Comparison of ENCODE assay signal across 27 cellular contexts in genomic region chr9:76773051-76773450, GRCh38. TPM values are rescaled to one million over a fixed set of nuclear protein-coding genes. Genes with fewer than 3 reads are reported as not detected.
DNase-seq lines count a peak whose midpoint lies in the region; ATAC-seq, FAIRE-seq and TF ChIP-seq lines count a peak whose summit lies in the region.
"Had no signal": no experiment of that assay in that cellular context is flagged by ENCODE, and none has a peak within 500 bp of the region (broad histone marks: within the 10 kb centered on the region; RNA-seq: fewer than 3 reads in every experiment).

No MANE protein-coding gene starts in this region.

- peaks cover 4% of the 10 kb centered on the region; the same call in 1 of the 2 replicates for H3K27me3 ChIP-seq in IMR-90 (ENCODE audit: control insufficient read depth, insufficient read depth, low read length)
- H3K27me3 ChIP-seq in endothelial cell of umbilical vein (ENCODE audit: control insufficient read depth in 2 of 2, insufficient read depth in 2 of 2, low read length in 2 of 2): peaks cover 2 to 6% of the 10 kb centered on the region in 2 experiments
- H3K27me3 ChIP-seq: dorsolateral prefrontal cortex, pancreas, right lobe of liver had no signal

- H3K4ac ChIP-seq in IMR-90 (ENCODE audit: low read depth, low read length): no peak overlapping the region

- POLR2A ChIA-PET in IMR-90 (lab: Charles Lee; ENCODE audit: unreplicated experiment) (no interaction called here), endothelial cell of umbilical vein (lab: Charles Lee) (no interaction called here)
- POLR2A ChIA-PET in activated CD4-positive, alpha-beta T cell treated with anti-CD3 and anti-CD28 coated beads for 36 hours (lab: Charles Lee): no interaction called here

- no peak overlapping the region for H4K8ac ChIP-seq in IMR-90 (ENCODE audit: low read depth in 2 of 2, low read length in 2 of 2)

- peaks cover 2% of the 10 kb centered on the region for H3K27me3 Mint-ChIP-seq in activated CD4-positive, alpha-beta T cell treated with anti-CD3 and anti-CD28 coated beads for 36 hours
- peaks cover 4% of the 10 kb centered on the region for H3K27me3 Mint-ChIP-seq in activated naive CD8-positive, alpha-beta T cell treated with anti-CD3 and anti-CD28 coated beads, Interleukin-2, amount 50 U/mL, for 24 hours
- H3K27me3 Mint-ChIP-seq: activated CD4-positive, alpha-beta memory T cell treated with anti-CD3 and anti-CD28 coated beads for 36 hours had no signal

- H3K18ac ChIP-seq in IMR-90 (ENCODE audit: low read depth, low read length): no peak overlapping the region

- dilution Hi-C loops in IMR-90 (cut with HindIII; ENCODE audit: low sequenced_read_pairs, unreplicated experiment): no loop called here
- dilution Hi-C loops in endothelial cell of umbilical vein (cut with MboI; ENCODE audit: extremely low pct_ligation_motif_present, low sequenced_read_pairs): no loop called here

- no peak overlapping the region for H3K23ac ChIP-seq in IMR-90 (ENCODE audit: low read depth, low read length)

- no peak overlapping the region for H3K4me3 Mint-ChIP-seq in activated CD4-positive, alpha-beta T cell treated with anti-CD3 and anti-CD28 coated beads for 36 hours
- H3K4me3 Mint-ChIP-seq in activated naive CD8-positive, alpha-beta T cell treated with anti-CD3 and anti-CD28 coated beads, Interleukin-2, amount 50 U/mL, for 24 hours: no peak overlapping the region
- H3K4me3 Mint-ChIP-seq: activated CD4-positive, alpha-beta memory T cell treated with anti-CD3 and anti-CD28 coated beads for 36 hours; CD8-positive, alpha-beta T cell; natural killer cell treated with Interleukin-12 subunit alpha and Interleukin-12 subunit beta and Interleukin-15 and Interleukin-18, amount 100 ng/mL, for 72 hours had no signal

- peak; percentile 17; the same call in 1 of the 2 replicates for ATAC-seq in IMR-90 (ENCODE audit: low read depth)
- no peak for ATAC-seq in activated CD4-positive, alpha-beta T cell treated with anti-CD3 and anti-CD28 coated beads for 36 hours
- ATAC-seq in activated naive CD8-positive, alpha-beta T cell treated with anti-CD3 and anti-CD28 coated beads, Interleukin-2, amount 50 U/mL, for 24 hours: no peak
- ATAC-seq: CD8-positive, alpha-beta T cell; left colon; natural killer cell treated with Interleukin-12 subunit alpha and Interleukin-12 subunit beta and Interleukin-15 and Interleukin-18, amount 100 ng/mL, for 72 hours; pancreas; right lobe of liver; upper lobe of right lung had no signal

- DNase-seq in IMR-90: no peak
- peak; percentile 17 for DNase-seq in endothelial cell of umbilical vein (ENCODE audit: low read depth, low spot score)
- DNase-seq in kidney glomerular epithelial cell (lab: John Stamatoyannopoulos, UW): peak; percentile 86
- peak; percentile 36 for DNase-seq in stromal cell of bone marrow (ENCODE audit: low read depth)
- DNase-seq in activated CD4-positive, alpha-beta T cell treated with anti-CD3 and anti-CD28 coated beads for 36 hours: no peak
- no peak for DNase-seq in head of caudate nucleus
- no peak for DNase-seq in activated naive CD8-positive, alpha-beta T cell treated with anti-CD3 and anti-CD28 coated beads, Interleukin-2, amount 50 U/mL, for 24 hours
- DNase-seq: activated CD4-positive, alpha-beta memory T cell treated with anti-CD3 and anti-CD28 coated beads for 36 hours; activated CD4-positive, CD25-positive, alpha-beta regulatory T cell; activated T-cell treated with anti-CD3 and anti-CD28 coated beads for 4 hours; amniotic stem cell; CD8-positive, alpha-beta T cell; central memory CD4-positive, alpha-beta T cell; DMS53; dorsolateral prefrontal cortex; Kasumi-1; left colon; NCI-H1092; NCI-H1930; NCI-H2227 treated with DMSO at 0.1 percent for 48 hours; NCI-H748 treated with DMSO at 0.1 percent for 48 hours; pancreas; right lobe of liver; upper lobe of right lung had no signal

- TF ChIP-seq POLR2A in IMR-90 (IDR thresholded peaks at IDR 0.05; ENCODE audit: low read depth, low read length) (no peak), endothelial cell of umbilical vein (IDR thresholded peaks at IDR 0.05; ENCODE audit: low read depth, low read length) (no peak)

- no peak overlapping the region for H4K91ac ChIP-seq in IMR-90 (ENCODE audit: insufficient read depth, low read depth, low read length)

- H3K9me3 ChIP-seq in IMR-90 (ENCODE audit: control insufficient read depth, insufficient read depth, low read length): no peaks in the 10 kb centered on the region
- H3K9me3 ChIP-seq in endothelial cell of umbilical vein (replicated peaks; ENCODE audit: control insufficient read depth, insufficient read depth, low read length): no peaks in the 10 kb centered on the region
- H3K9me3 ChIP-seq: pancreas, right lobe of liver, upper lobe of right lung had no signal

- no peaks in the 10 kb centered on the region for H3K79me1 ChIP-seq in IMR-90 (ENCODE audit: low read depth in 1 of 2, low read length in 2 of 2)

- in situ Hi-C loops in IMR-90 (cut with MboI; ENCODE audit: low sequenced_read_pairs): no loop called here

- no peaks in the 10 kb centered on the region for H3K9me3 Mint-ChIP-seq in activated CD4-positive, alpha-beta T cell treated with anti-CD3 and anti-CD28 coated beads for 36 hours (ENCODE audit: low read depth)
- no peaks in the 10 kb centered on the region for H3K9me3 Mint-ChIP-seq in activated naive CD8-positive, alpha-beta T cell treated with anti-CD3 and anti-CD28 coated beads, Interleukin-2, amount 50 U/mL, for 24 hours
- H3K9me3 Mint-ChIP-seq: activated CD4-positive, alpha-beta memory T cell treated with anti-CD3 and anti-CD28 coated beads for 36 hours; CD8-positive, alpha-beta T cell; natural killer cell treated with Interleukin-12 subunit alpha and Interleukin-12 subunit beta and Interleukin-15 and Interleukin-18, amount 100 ng/mL, for 72 hours had no signal

- H2AFZ ChIP-seq in IMR-90 (replicated peaks; ENCODE audit: low read length, poor library complexity) (no peak overlapping the region), endothelial cell of umbilical vein (ENCODE audit: low read depth, low read length) (no peak overlapping the region)

- H2BK5ac ChIP-seq in IMR-90 (ENCODE audit: low read depth, low read length, poor library complexity, severe bottlenecking): no peak overlapping the region

- H4K5ac ChIP-seq in IMR-90 (ENCODE audit: low read depth, low read length): no peak overlapping the region

- H2AK5ac ChIP-seq in IMR-90 (ENCODE audit: low read depth, low read length): no peak overlapping the region

- H3K14ac ChIP-seq in IMR-90 (replicated peaks; ENCODE audit: low read depth, low read length): no peak overlapping the region

- no peaks in the 10 kb centered on the region for H3K9me1 ChIP-seq in IMR-90 (ENCODE audit: insufficient read depth, low read length)
- no peaks in the 10 kb centered on the region for H3K9me1 ChIP-seq in endothelial cell of umbilical vein (replicated peaks; ENCODE audit: control insufficient read depth, extremely low read depth, insufficient read depth, low read length)

- no peak overlapping the region for H2BK15ac ChIP-seq in IMR-90 (ENCODE audit: low read depth, low read length)

- no peak overlapping the region for H3K9ac ChIP-seq in IMR-90 (ENCODE audit: low read depth, low read length)
- no peak overlapping the region for H3K9ac ChIP-seq in endothelial cell of umbilical vein (replicated peaks; ENCODE audit: extremely low read depth, insufficient read depth, low read length)

- WGBS in IMR-90 (ENCODE audit: extremely low coverage in 2 of 2, insufficient read length in 1 of 2), 2 experiments: no CpG with 5 or more reads among the region's 3 CpGs

- TF ChIP-seq RAD21 in IMR-90 (IDR thresholded peaks at IDR 0.05; ENCODE audit: low read length): no peak

- H3K4me1 ChIP-seq in IMR-90 (ENCODE audit: control insufficient read depth, insufficient read depth, low read length): no peaks in the 10 kb centered on the region
- H3K4me1 ChIP-seq in endothelial cell of umbilical vein (ENCODE audit: control insufficient read depth, extremely low read depth, insufficient read depth, low read length): no peaks in the 10 kb centered on the region
- H3K4me1 ChIP-seq: pancreas, right lobe of liver, upper lobe of right lung had no signal

- H3K56ac ChIP-seq in IMR-90 (ENCODE audit: extremely low read depth, insufficient read depth, low read length): no peak overlapping the region

- no peaks in the 10 kb centered on the region for H3K36me3 ChIP-seq in IMR-90 (ENCODE audit: control insufficient read depth, insufficient read depth, low read length)
- no peaks in the 10 kb centered on the region for H3K36me3 ChIP-seq in endothelial cell of umbilical vein (ENCODE audit: control insufficient read depth in 2 of 2, extremely low read depth in 1 of 2, insufficient read depth in 2 of 2, low read length in 2 of 2)
- H3K36me3 ChIP-seq: pancreas, right lobe of liver, upper lobe of right lung had no signal

- H3K4me2 ChIP-seq in IMR-90 (ENCODE audit: low read depth, low read length) (no peak overlapping the region), endothelial cell of umbilical vein (ENCODE audit: insufficient read depth, low read length) (no peak overlapping the region)

- intact Hi-C loops in IMR-90 (cut with micrococcal nuclease) (no loop called here), endothelial cell of umbilical vein (cut with micrococcal nuclease) (no loop called here), head of caudate nucleus (cut with DNase I) (no loop called here)
- intact Hi-C loops in activated CD4-positive, alpha-beta T cell treated with anti-CD3 and anti-CD28 coated beads for 36 hours (cut with DNase I, micrococcal nuclease): no loop called here

- H3K4me3 ChIP-seq in IMR-90 (ENCODE audit: insufficient read depth, low read depth, low read length) (no peak overlapping the region), endothelial cell of umbilical vein (replicated peaks in 1 of 3; ENCODE audit: insufficient read depth in 1 of 3, low read depth in 1 of 3, low read length in 3 of 3) (no peak overlapping the region)
- H3K4me3 ChIP-seq: dorsolateral prefrontal cortex, pancreas, right lobe of liver, upper lobe of right lung had no signal

- no peak overlapping the region for H2BK120ac ChIP-seq in IMR-90 (ENCODE audit: low read depth, low read length)

- H4K20me1 ChIP-seq in IMR-90 (ENCODE audit: insufficient read depth, low read length) (no peaks in the 10 kb centered on the region), endothelial cell of umbilical vein (replicated peaks; ENCODE audit: control insufficient read depth, extremely low read depth, insufficient read depth, low read length) (no peaks in the 10 kb centered on the region)

- H3K79me2 ChIP-seq in endothelial cell of umbilical vein (ENCODE audit: control insufficient read depth, insufficient read depth, low read length): no peaks in the 10 kb centered on the region

- BruUV-seq in IMR-90 (replicated peaks; lab: Mats Ljungman, UMichigan) (no TSS peak), endothelial cell of umbilical vein (replicated peaks; lab: Mats Ljungman, UMichigan) (no TSS peak)

- no peak overlapping the region for H2BK20ac ChIP-seq in IMR-90 (ENCODE audit: low read depth, low read length)

- H3K4me1 Mint-ChIP-seq in activated CD4-positive, alpha-beta T cell treated with anti-CD3 and anti-CD28 coated beads for 36 hours: no peaks in the 10 kb centered on the region
- no peaks in the 10 kb centered on the region for H3K4me1 Mint-ChIP-seq in activated naive CD8-positive, alpha-beta T cell treated with anti-CD3 and anti-CD28 coated beads, Interleukin-2, amount 50 U/mL, for 24 hours

- FAIRE-seq in endothelial cell of umbilical vein (lab: Jason Lieb, UNC): no peak
- FAIRE-seq: pancreas had no signal

- TF ChIP-seq CTCF in IMR-90 (conservative IDR thresholded peaks at IDR 0.05; ENCODE audit: low read depth, low read length) (no peak), endothelial cell of umbilical vein (IDR thresholded peaks at IDR 0.05; ENCODE audit: extremely low read depth in 1 of 2, insufficient read depth in 1 of 2, low read depth in 1 of 2, low read length in 2 of 2) (no peak)

- H3K27ac Mint-ChIP-seq in activated CD4-positive, alpha-beta T cell treated with anti-CD3 and anti-CD28 coated beads for 36 hours: no peak overlapping the region
- H3K27ac Mint-ChIP-seq in activated naive CD8-positive, alpha-beta T cell treated with anti-CD3 and anti-CD28 coated beads, Interleukin-2, amount 50 U/mL, for 24 hours: no peak overlapping the region
- H3K27ac Mint-ChIP-seq: activated CD4-positive, alpha-beta memory T cell treated with anti-CD3 and anti-CD28 coated beads for 36 hours; CD8-positive, alpha-beta T cell; natural killer cell treated with Interleukin-12 subunit alpha and Interleukin-12 subunit beta and Interleukin-15 and Interleukin-18, amount 100 ng/mL, for 72 hours had no signal

- CTCF ChIA-PET in IMR-90 (lab: Yijun Ruan, JAX): interaction anchor here (0.7 kb wide), 1 partner anchor 351 kb away, joined by 7 read pairs; no protein-coding TSS in a partner anchor
- CTCF ChIA-PET in endothelial cell of umbilical vein (lab: Charles Lee): interaction anchor here (2.0 kb wide), 1 partner anchor 20 kb away, joined by 5 read pairs; no protein-coding TSS in a partner anchor
- CTCF ChIA-PET in activated CD4-positive, alpha-beta T cell treated with anti-CD3 and anti-CD28 coated beads for 36 hours (lab: Charles Lee): no interaction called here

- H2AK9ac ChIP-seq in IMR-90 (replicated peaks; ENCODE audit: low read depth, low read length, poor library complexity): no peak overlapping the region

- no peaks in the 10 kb centered on the region for H3K36me3 Mint-ChIP-seq in activated CD4-positive, alpha-beta T cell treated with anti-CD3 and anti-CD28 coated beads for 36 hours (ENCODE audit: low read depth)
- H3K36me3 Mint-ChIP-seq in activated naive CD8-positive, alpha-beta T cell treated with anti-CD3 and anti-CD28 coated beads, Interleukin-2, amount 50 U/mL, for 24 hours (ENCODE audit: low read depth): no peaks in the 10 kb centered on the region
- H3K36me3 Mint-ChIP-seq: activated CD4-positive, alpha-beta memory T cell treated with anti-CD3 and anti-CD28 coated beads for 36 hours; CD8-positive, alpha-beta T cell; natural killer cell treated with Interleukin-12 subunit alpha and Interleukin-12 subunit beta and Interleukin-15 and Interleukin-18, amount 100 ng/mL, for 72 hours had no signal

- H3K27ac ChIP-seq in IMR-90 (ENCODE audit: insufficient read depth, low read length) (no peak overlapping the region), endothelial cell of umbilical vein (ENCODE audit: insufficient read depth, low read depth, low read length) (no peak overlapping the region)
- H3K27ac ChIP-seq: pancreas, right lobe of liver, upper lobe of right lung had no signal

RNA-seq across cellular contexts. Expression of gene PCA3, which starts 8.8 kb away (rescaled TPM):
- not detected in 2 replicates for total RNA-seq in IMR-90 (2012; rRNA removed)
- polyA plus RNA-seq in IMR-90 (2012; rRNA removed): not detected in 2 replicates
- not detected in 2 replicates for polyA plus RNA-seq in IMR-90 (2012; cell fraction: cytosol; rRNA removed)
- not detected in 2 replicates for polyA plus RNA-seq in IMR-90 (2012; cell fraction: nucleus; rRNA removed; ENCODE audit: low replicate concordance)
- 0.32 and 2.5 TPM in 2 replicates for total RNA-seq in endothelial cell of umbilical vein
- 0.86 and 0.88 TPM in 2 replicates for polyA plus RNA-seq in endothelial cell of umbilical vein
- polyA plus RNA-seq in endothelial cell of umbilical vein (2011; cell fraction: cytosol; rRNA removed): 0.79 and 1.1 TPM in 2 replicates
- polyA plus RNA-seq in endothelial cell of umbilical vein (2011; cell fraction: nucleus; rRNA removed): 3.2 and 3.5 TPM in 2 replicates
- polyA plus RNA-seq in endothelial cell of umbilical vein (2012): 0.36 and 0.46 TPM in 2 replicates
- polyA minus RNA-seq in endothelial cell of umbilical vein: 3.7 and 3.9 TPM in 2 replicates
- polyA minus RNA-seq in endothelial cell of umbilical vein (2011; cell fraction: cytosol; rRNA and poly(A)+ RNA removed): not detected
- 7.1 and 9.6 TPM in 2 replicates for polyA minus RNA-seq in endothelial cell of umbilical vein (2011; cell fraction: nucleus; rRNA and poly(A)+ RNA removed)
- not detected for total RNA-seq in activated CD4-positive, alpha-beta T cell treated with anti-CD3 and anti-CD28 coated beads for 36 hours
- total RNA-seq: activated CD4-positive, alpha-beta memory T cell treated with anti-CD3 and anti-CD28 coated beads for 36 hours; CD8-positive, alpha-beta T cell; glomerular endothelial cell; left colon; natural killer cell treated with Interleukin-12 subunit alpha and Interleukin-12 subunit beta and Interleukin-15 and Interleukin-18, amount 100 ng/mL, for 72 hours; OCI-LY7; pancreas; upper lobe of right lung had no signal

Comparison
In these comparisons a context has a peak if more than half of its experiments do, and no peak if none do; other contexts are left out.
1. DNase-seq: peak in endothelial cell of umbilical vein (single experiment), kidney glomerular epithelial cell (single experiment) and stromal cell of bone marrow (single experiment); none in IMR-90 (single experiment), activated CD4-positive, alpha-beta T cell treated with anti-CD3 and anti-CD28 coated beads for 36 hours (single experiment), head of caudate nucleus (0 of 42) and activated naive CD8-positive, alpha-beta T cell treated with anti-CD3 and anti-CD28 coated beads, Interleukin-2, amount 50 U/mL, for 24 hours (single experiment).